ENCODE assay signal across 2 cellular contexts in the genomic region with DNA sequence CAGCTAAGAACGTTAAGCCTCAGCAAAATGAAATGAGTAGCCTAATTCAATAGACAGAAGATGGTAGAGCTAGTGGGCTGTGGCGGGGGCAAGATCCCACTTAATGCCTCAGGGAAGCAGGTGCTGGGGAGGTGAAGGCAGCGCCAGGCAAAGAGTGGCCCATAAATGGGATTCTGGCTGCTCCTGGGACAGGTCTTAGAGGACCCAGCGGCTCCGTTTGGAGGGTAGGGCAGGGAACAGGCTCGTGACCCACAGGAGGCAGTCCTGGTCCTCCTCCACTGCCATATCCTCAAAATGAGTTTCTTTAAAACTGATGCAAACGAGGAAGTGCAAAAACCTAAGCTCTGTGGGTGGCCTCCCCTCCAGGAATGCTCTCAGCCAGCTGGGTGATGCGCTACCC.
A peak's percentile ranks its signal among the peaks of the same experiment; 100 is the strongest.
TF ChIP-seq lines count a peak whose summit lies in the region.

No MANE protein-coding gene starts in this region.

TF ChIP-seq in HEK293, 187 proteins besides CTCF, POLR2A, EP300 and RAD21:
- TF ChIP-seq TCF7L2 (IDR thresholded peaks at IDR 0.05; ENCODE audit: borderline replicate concordance, low read depth, low read length) (no peak), GLIS1 (tag by site-specific recombination; IDR thresholded peaks at IDR 0.05) (peak; percentile 24; the same call in 1 of the 2 replicates)

TF ChIP-seq in H1, 55 proteins besides CTCF, POLR2A, EP300 and RAD21:
- TF ChIP-seq SIN3A (conservative IDR thresholded peaks at IDR 0.05 in 1 of 2, IDR thresholded peaks at IDR 0.05 in 1 of 2; ENCODE audit: low read depth in 1 of 2, low read length in 2 of 2) (no peak), JUND (IDR thresholded peaks at IDR 0.05; ENCODE audit: low read length) (no peak), KDM4A (IDR thresholded peaks at IDR 0.05; ENCODE audit: low read depth, low read length, severe bottlenecking) (no peak), HDAC2 (IDR thresholded peaks at IDR 0.05; ENCODE audit: borderline replicate concordance in 1 of 2, low read depth in 2 of 2, low read length in 2 of 2) (no peak), CHD1 (IDR thresholded peaks at IDR 0.05; ENCODE audit: low read depth, low read length) (no peak), ASH2L (IDR thresholded peaks at IDR 0.05; ENCODE audit: low read length) (no peak), ZNF274 (IDR thresholded peaks at IDR 0.05; ENCODE audit: borderline replicate concordance, extremely low read depth, low read length) (no peak), YY1 (IDR thresholded peaks at IDR 0.05; ENCODE audit: low read depth, low read length) (no peak), KDM5A (IDR thresholded peaks at IDR 0.05; ENCODE audit: low read length) (no peak), RBBP5 (IDR thresholded peaks at IDR 0.05; ENCODE audit: borderline replicate concordance, low read depth, low read length) (no peak), NRF1 (IDR thresholded peaks at IDR 0.05; ENCODE audit: low read depth, low read length) (no peak), HDAC6 (IDR thresholded peaks at IDR 0.05; ENCODE audit: low read depth, low read length) (no peak), SUZ12 (IDR thresholded peaks at IDR 0.05; ENCODE audit: low read length) (no peak), SP2 (IDR thresholded peaks at IDR 0.05; ENCODE audit: low read length) (no peak), CBX5 (IDR thresholded peaks at IDR 0.05; ENCODE audit: low read depth, low read length) (no peak), EZH2 (IDR thresholded peaks at IDR 0.05; ENCODE audit: low read depth, low read length, severe bottlenecking) (no peak), MAFK (IDR thresholded peaks at IDR 0.05; ENCODE audit: low read depth, low read length) (no peak), RNF2 (IDR thresholded peaks at IDR 0.05; ENCODE audit: borderline replicate concordance, low read depth, low read length, missing control alignments, poor library complexity, severe bottlenecking) (no peak)
